8 cellular contexts compared by ENCODE assay signal in genomic region chr1:21936366-21937031, GRCh38. TPM values are rescaled to one million over a fixed set of nuclear protein-coding genes. Genes with fewer than 3 reads are reported as not detected.
DNase-seq lines count a peak whose midpoint lies in the region; ATAC-seq, FAIRE-seq and TF ChIP-seq lines count a peak whose summit lies in the region.

No MANE protein-coding gene starts in this region.

- peak overlapping the region; percentile 97 for H2BK15ac ChIP-seq in H1 (ENCODE audit: low read length)

- TF ChIP-seq POLR2A in H1 (IDR thresholded peaks at IDR 0.05; ENCODE audit: control extremely low read depth in 1 of 2, low read depth in 2 of 2, low read length in 2 of 2) = peak in 1 of 2 experiments; percentile 51; a peak in 1 of 3 replicates

- no peaks in the 10 kb centered on the region for H3K79me2 ChIP-seq in OCI-LY1 (ENCODE audit: insufficient read depth, low read length)
- H3K79me2 ChIP-seq in H1 (ENCODE audit: control insufficient read depth in 1 of 2, insufficient read depth in 2 of 2, low read length in 2 of 2) = peaks cover 6 to 43% of the 10 kb centered on the region in 2 experiments; a peak in 3 of 4 replicates
- H3K79me2 ChIP-seq in neural progenitor cell (ENCODE audit: low read depth) = peaks cover 47% of the 10 kb centered on the region

- WGBS in H1 (ENCODE audit: extremely low coverage in 1 of 2, insufficient coverage in 1 of 2, insufficient read length in 1 of 2, insufficient replicate concordance in 2 of 2, low coverage in 1 of 2, low lambda C conversion rate in 2 of 2, missing lambda C conversion rate in 1 of 2), 2 experiments = 16% methylated on average over 16 of the region's 34 CpGs; no CpG with 5 or more reads in 1 of the 2 experiments

- H3K36me3 ChIP-seq in OCI-LY1 (ENCODE audit: insufficient read depth, low read length) (no peaks in the 10 kb centered on the region), H1 (ENCODE audit: control insufficient read depth in 2 of 4, insufficient read depth in 4 of 4, low read length in 3 of 4) (no peaks in the 10 kb centered on the region), neural progenitor cell (no peaks in the 10 kb centered on the region)

- DNase-seq in H1 (ENCODE audit: low read depth in 1 of 2, low spot score in 2 of 2) = no peak
- peak; percentile 39 for DNase-seq in neural progenitor cell (ENCODE audit: low spot score)
- no peak for DNase-seq in NCI-H510A treated with DMSO at 0.1 percent for 48 hours (lab: John Stamatoyannopoulos, UW)
- DNase-seq in NCI-H1694 (lab: John Stamatoyannopoulos, UW) = no peak
- no peak for DNase-seq in NCI-H446 (lab: John Stamatoyannopoulos, UW)

- no peaks in the 10 kb centered on the region for H3K36me3 Mint-ChIP-seq in neural progenitor cell

- no peak overlapping the region for H3K27ac Mint-ChIP-seq in neural progenitor cell

- H3K9me2 ChIP-seq in OCI-LY1 (ENCODE audit: low read depth, low read length) = no peaks in the 10 kb centered on the region

- H4K20me1 ChIP-seq in OCI-LY1 (ENCODE audit: insufficient read depth, low read length) (no peaks in the 10 kb centered on the region), H1 (replicated peaks in 1 of 2; ENCODE audit: control insufficient read depth in 1 of 2, insufficient read depth in 2 of 2, low read length in 2 of 2) (peaks cover 2 to 10% of the 10 kb centered on the region in 2 experiments), neural progenitor cell (ENCODE audit: low read depth) (peaks cover 38% of the 10 kb centered on the region)

- CTCF ChIA-PET in H1 (lab: Charles Lee; ENCODE audit: partially characterized antibody) = interaction anchor here (1.0 to 2.0 kb wide), 11 partner anchors 12 to 95 kb away, joined by 3 to 7 read pairs (median 4); no protein-coding TSS in a partner anchor

- H3K4me1 Mint-ChIP-seq in neural progenitor cell = peaks cover 79% of the 10 kb centered on the region

- peak overlapping the region; percentile 88 for H3K4ac ChIP-seq in H1 (replicated peaks; ENCODE audit: insufficient read length, low read depth, low read length)

- peak overlapping the region; percentile 34; the same call in 1 of the 2 replicates for H3K4me2 ChIP-seq in OCI-LY1 (ENCODE audit: low read length)
- peak overlapping the region; percentile 86 to 88 for H3K4me2 ChIP-seq in H1 (ENCODE audit: insufficient read depth in 1 of 2, low read depth in 2 of 2, low read length in 2 of 2)
- H3K4me2 ChIP-seq in neural progenitor cell = peak overlapping the region; percentile 99

- no peak overlapping the region for H4K5ac ChIP-seq in H1 (ENCODE audit: insufficient read length, low read depth, low read length)

- H3K4me1 ChIP-seq in OCI-LY1 (ENCODE audit: insufficient read depth, low read length, severe bottlenecking) (peaks cover 10% of the 10 kb centered on the region), H1 (replicated peaks in 1 of 4; ENCODE audit: control insufficient read depth in 3 of 4, insufficient read depth in 4 of 4, low read length in 3 of 4) (peaks cover 8 to 42% (median 31%) of the 10 kb centered on the region in 4 experiments), neural progenitor cell (peaks cover 61% of the 10 kb centered on the region)

- peaks cover 11% of the 10 kb centered on the region for H3K23me2 ChIP-seq in H1 (ENCODE audit: low read depth, low read length)

- peak overlapping the region; percentile 60; the same call in 1 of the 2 replicates for H2BK12ac ChIP-seq in H1 (ENCODE audit: low read depth, low read length)

- H3K9ac ChIP-seq in OCI-LY1 (ENCODE audit: low read length) = no peak overlapping the region
- H3K9ac ChIP-seq in H1 (replicated peaks in 1 of 4; ENCODE audit: extremely low read depth in 1 of 4, low read depth in 3 of 4, low read length in 3 of 4) = peak overlapping the region; percentile 22 to 64 (median 42)
- no peak overlapping the region for H3K9ac ChIP-seq in neural progenitor cell

- POLR2A ChIA-PET in H1 (lab: Charles Lee; ENCODE audit: partially characterized antibody) = interaction anchor here (0.7 to 5.9 kb wide), 11 partner anchors 7 to 86 kb away, joined by 3 to 38 read pairs (median 5); no protein-coding TSS in a partner anchor

- TF ChIP-seq CTCF in OCI-LY1 (IDR thresholded peaks at IDR 0.05; ENCODE audit: low read length) = no peak
- TF ChIP-seq CTCF in H1 (IDR thresholded peaks at IDR 0.05; ENCODE audit: control extremely low read depth in 1 of 3, insufficient read depth in 1 of 3, low read depth in 1 of 3, low read length in 3 of 3) = no peak; a peak in 1 of 4 replicates
- TF ChIP-seq CTCF in neural progenitor cell (IDR thresholded peaks at IDR 0.05) = no peak

- no peak for ATAC-seq in GM18502 (IDR thresholded peaks at IDR 0.05; ENCODE audit: poor library complexity, unreplicated experiment)

- H3K9me3 ChIP-seq in OCI-LY1 (ENCODE audit: low read length) (no peaks in the 10 kb centered on the region), H1 (ENCODE audit: insufficient read depth in 2 of 2, low read depth in 1 of 2, low read length in 1 of 2) (no peaks in the 10 kb centered on the region), neural progenitor cell (ENCODE audit: low read depth) (no peaks in the 10 kb centered on the region)

- H3K23ac ChIP-seq in H1 (ENCODE audit: insufficient read length) = no peak overlapping the region

- no peak for FAIRE-seq in H1 (lab: Jason Lieb, UNC)

- no peak for TF ChIP-seq EP300 in H1 (IDR thresholded peaks at IDR 0.05; ENCODE audit: borderline replicate concordance in 1 of 2, low read depth in 2 of 2, low read length in 2 of 2)

- H2AFZ ChIP-seq in OCI-LY1 (ENCODE audit: low read length) (no peak overlapping the region), H1 (ENCODE audit: low read length) (no peak overlapping the region), neural progenitor cell (replicated peaks) (no peak overlapping the region)

- peak overlapping the region; percentile 89 for H3K18ac ChIP-seq in H1 (ENCODE audit: extremely low read depth, low read length)

- peak overlapping the region; percentile 35 for H4K8ac ChIP-seq in H1 (ENCODE audit: extremely low read depth, insufficient read depth, low read length)

- H4K91ac ChIP-seq in H1 (replicated peaks; ENCODE audit: insufficient read length, low read length) = peak overlapping the region; percentile 63

- H3K56ac ChIP-seq in H1 (replicated peaks; ENCODE audit: insufficient read length, low read depth, low read length) = no peak overlapping the region

- H2BK5ac ChIP-seq in H1 (ENCODE audit: low read depth, low read length) = peak overlapping the region; percentile 83; the same call in 1 of the 2 replicates

- no peaks in the 10 kb centered on the region for H3F3A ChIP-seq in OCI-LY1 (ENCODE audit: insufficient read depth, low read length)
- peaks cover 45% of the 10 kb centered on the region for H3F3A ChIP-seq in neural progenitor cell (ENCODE audit: low read depth)

- H3K27me3 Mint-ChIP-seq in neural progenitor cell (ENCODE audit: insufficient read depth, low read depth) = peaks cover 3% of the 10 kb centered on the region

- TF ChIP-seq RAD21 in H1 (IDR thresholded peaks at IDR 0.05 in 1 of 2, conservative IDR thresholded peaks at IDR 0.05 in 1 of 2; ENCODE audit: low read depth in 2 of 2, low read length in 2 of 2) = no peak

- no peak overlapping the region for H2BK120ac ChIP-seq in H1 (replicated peaks; ENCODE audit: low read depth, low read length)

- peak overlapping the region; percentile 88 for H3K4me3 Mint-ChIP-seq in neural progenitor cell

- peak overlapping the region; percentile 59; the same call in 1 of the 2 replicates for H2AK5ac ChIP-seq in H1 (ENCODE audit: low read depth, low read length)

- peak overlapping the region; percentile 61; the same call in 1 of the 2 replicates for H2BK20ac ChIP-seq in H1 (ENCODE audit: low read length)

- H3K9me3 Mint-ChIP-seq in neural progenitor cell = no peaks in the 10 kb centered on the region

- peaks cover 18% of the 10 kb centered on the region for H3K79me1 ChIP-seq in H1 (ENCODE audit: low read depth, low read length)

- H3K27ac ChIP-seq in OCI-LY1 (ENCODE audit: low read depth, low read length, poor library complexity, severe bottlenecking) = no peak overlapping the region
- H3K27ac ChIP-seq in H1 (ENCODE audit: low read depth, low read length) = no peak overlapping the region
- H3K27ac ChIP-seq in neural progenitor cell = no peak overlapping the region

- no peak overlapping the region for H3K14ac ChIP-seq in H1 (ENCODE audit: insufficient read length)

- peaks cover 19% of the 10 kb centered on the region; the same call in 1 of the 2 replicates for H3K27me3 ChIP-seq in OCI-LY1 (ENCODE audit: insufficient read depth, low read length)
- H3K27me3 ChIP-seq in H1 (replicated peaks in 1 of 4; ENCODE audit: control insufficient read depth in 3 of 4, extremely low read depth in 1 of 4, insufficient read depth in 3 of 4, low read length in 3 of 4) = peaks cover 0 to 2% (median 0%) of the 10 kb centered on the region in 4 experiments; a peak in 2 of 7 replicates
- no peaks in the 10 kb centered on the region for H3K27me3 ChIP-seq in neural progenitor cell

- H3K4me3 ChIP-seq in GM08714 (ENCODE audit: low read length) = peak overlapping the region; percentile 30; the same call in 1 of the 2 replicates
- H3K4me3 ChIP-seq in OCI-LY1 (ENCODE audit: low read depth, low read length, poor library complexity, severe bottlenecking) = no peak overlapping the region
- peak overlapping the region; percentile 51 to 89 (median 63) for H3K4me3 ChIP-seq in H1 (ENCODE audit: extremely low read depth in 1 of 4, insufficient read depth in 2 of 4, low read depth in 3 of 4, low read length in 4 of 4)
- H3K4me3 ChIP-seq in neural progenitor cell = peak overlapping the region; percentile 82

RNA-seq across cellular contexts. Expression of gene HSPG2, which starts 0.6 kb away (rescaled TPM):
- total RNA-seq in H1 (2021; fragmentation: NEBNext Ultra II Directional; extraction: Animal tissue kit (Norgen Biotek cat#: 25700)) = 108 and 111 TPM in 2 replicates
- polyA plus RNA-seq in H1 (2011; rRNA removed) = 17.8 and 27.7 TPM in 2 replicates
- 17.0 TPM for polyA plus RNA-seq in H1 (2011; cell fraction: cytosol; rRNA removed)
- polyA plus RNA-seq in H1 (2011; cell fraction: nucleus; rRNA removed) = 113 TPM
- polyA plus RNA-seq in H1 (2012, experiment 1 of 2) = 41.0 to 91.2 TPM (median 79.8 TPM) in 4 replicates
- polyA plus RNA-seq in H1 (2012, experiment 2 of 2) = 63.7 TPM
- 65.5 TPM for polyA plus RNA-seq in H1 (2013, experiment 1 of 2)
- polyA plus RNA-seq in H1 (2013, experiment 2 of 2) = 40.5 TPM
- 27.8 and 28.3 TPM in 2 replicates for polyA minus RNA-seq in H1 (2011; rRNA and poly(A)+ RNA removed)
- polyA minus RNA-seq in H1 (2011; cell fraction: cytosol; rRNA and poly(A)+ RNA removed) = 68.4 TPM
- 87.7 TPM for polyA minus RNA-seq in H1 (2011; cell fraction: nucleus; rRNA and poly(A)+ RNA removed)
- total RNA-seq in neural progenitor cell (ENCODE audit: low replicate concordance) = 6.9 and 23.6 TPM in 2 replicates

RNA-seq across cellular contexts. Expression of gene CELA3B, which starts 40.3 kb away (rescaled TPM):
- not detected in 2 replicates for total RNA-seq in H1 (2021; fragmentation: NEBNext Ultra II Directional; extraction: Animal tissue kit (Norgen Biotek cat#: 25700))
- not detected in 2 replicates for polyA plus RNA-seq in H1 (2011; rRNA removed)
- polyA plus RNA-seq in H1 (2011; cell fraction: cytosol; rRNA removed) = not detected
- not detected for polyA plus RNA-seq in H1 (2011; cell fraction: nucleus; rRNA removed)
- polyA plus RNA-seq in H1 (2012, experiment 1 of 2) = not detected in 4 replicates
- polyA plus RNA-seq in H1 (2012, experiment 2 of 2) = not detected
- polyA plus RNA-seq in H1 (2013, experiment 1 of 2) = not detected
- polyA plus RNA-seq in H1 (2013, experiment 2 of 2) = not detected
- not detected in 2 replicates for polyA minus RNA-seq in H1 (2011; rRNA and poly(A)+ RNA removed)
- polyA minus RNA-seq in H1 (2011; cell fraction: cytosol; rRNA and poly(A)+ RNA removed) = not detected
- polyA minus RNA-seq in H1 (2011; cell fraction: nucleus; rRNA and poly(A)+ RNA removed) = not detected
- total RNA-seq in neural progenitor cell (ENCODE audit: low replicate concordance) = not detected in 2 replicates

Comparison
In these comparisons a context has a peak if more than half of its experiments do, and no peak if none do; other contexts are left out.
1. H3K4me2 ChIP-seq: peak in every context shown above with its lines; median percentile 99 in neural progenitor cell; 87 in H1; 34 in OCI-LY1.
2. H3K9ac ChIP-seq: peak in H1 (4 of 4); none in OCI-LY1 (single experiment) and neural progenitor cell (single experiment).